ENCODE assay signal across 16 cellular contexts in the genomic region with DNA sequence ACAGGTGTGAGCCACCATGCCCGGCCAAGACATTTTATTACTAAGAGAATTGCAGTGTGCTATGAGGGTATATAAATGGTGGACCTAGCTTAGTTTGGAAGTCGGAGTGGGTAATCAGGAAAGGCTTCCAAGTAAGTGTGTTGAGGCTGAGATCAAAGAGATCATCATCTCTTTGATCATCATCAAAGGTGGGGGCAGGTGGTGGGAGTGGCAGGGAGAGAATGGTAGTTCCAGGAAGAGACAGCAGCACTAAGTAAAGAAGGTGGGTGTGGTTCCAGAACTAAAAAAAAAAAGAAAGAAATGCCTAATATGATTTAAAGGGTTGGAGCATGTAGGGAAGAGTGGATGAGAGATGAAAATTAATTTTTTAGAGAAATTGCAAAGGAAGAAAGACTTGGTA. TPM values are rescaled to one million over a fixed set of nuclear protein-coding genes. Genes with fewer than 3 reads are reported as not detected.
A peak's percentile ranks its signal among the peaks of the same experiment; 100 is the strongest.
DNase-seq lines count a peak whose midpoint lies in the region; ATAC-seq and TF ChIP-seq lines count a peak whose summit lies in the region.
"Had no signal": no experiment of that assay in that cellular context is flagged by ENCODE, and none has a peak within 500 bp of the region (broad histone marks: within the 10 kb centered on the region; RNA-seq: fewer than 3 reads in every experiment).

No MANE protein-coding gene starts in this region.

- no peaks in the 10 kb centered on the region for H3K4me1 ChIP-seq in trophoblast cell (ENCODE audit: control insufficient read depth in 1 of 2, insufficient read depth in 2 of 2, low read length in 2 of 2)
- H3K4me1 ChIP-seq: A549, BE2C had no signal

- H3K4me3 ChIP-seq in trophoblast cell (ENCODE audit: low read depth, low read length): no peak overlapping the region
- H3K4me3 ChIP-seq: A549 had no signal

- no peak overlapping the region for H2BK5ac ChIP-seq in trophoblast cell (ENCODE audit: low read depth, low read length, poor library complexity)

- no peak overlapping the region for H3K14ac ChIP-seq in trophoblast cell (ENCODE audit: low read length)

- H2BK12ac ChIP-seq in trophoblast cell (ENCODE audit: low read length): no peak overlapping the region

- peaks cover 41% of the 10 kb centered on the region for H3K4me1 Mint-ChIP-seq in activated CD8-positive, alpha-beta T cell treated with anti-CD3 and anti-CD28 coated beads, Interleukin-2, amount 10 ng/mL, durations not matched to agents 7 days and 5 days (ENCODE audit: low read depth)
- H3K4me1 Mint-ChIP-seq in activated CD8-positive, alpha-beta T cell treated with anti-CD3 and anti-CD28 coated beads for 36 hours (ENCODE audit: low read depth): peaks cover 12% of the 10 kb centered on the region

- H3K9ac ChIP-seq in trophoblast cell (ENCODE audit: low read length): no peak overlapping the region

- H2AFZ ChIP-seq in trophoblast cell (ENCODE audit: insufficient read depth, low read length, poor library complexity): no peak overlapping the region

- H3K27ac ChIP-seq in cingulate gyrus (ENCODE audit: low read depth, low read length): peak overlapping the region; percentile 66
- no peak overlapping the region for H3K27ac ChIP-seq in trophoblast cell (ENCODE audit: low read depth, low read length)
- H3K27ac ChIP-seq: A549, C4-2B had no signal

- no peak overlapping the region for H4K91ac ChIP-seq in trophoblast cell (ENCODE audit: low read depth, low read length)

- H3K4me3 Mint-ChIP-seq in activated CD8-positive, alpha-beta T cell treated with anti-CD3 and anti-CD28 coated beads, Interleukin-2, amount 10 ng/mL, durations not matched to agents 7 days and 5 days: no peak overlapping the region
- no peak overlapping the region for H3K4me3 Mint-ChIP-seq in activated CD8-positive, alpha-beta T cell treated with anti-CD3 and anti-CD28 coated beads for 36 hours
- H3K4me3 Mint-ChIP-seq: CD8-positive, alpha-beta T cell; HFFc6 had no signal

- no peak overlapping the region for H4K8ac ChIP-seq in trophoblast cell (ENCODE audit: low read depth, low read length)

- no peak overlapping the region for H3K23ac ChIP-seq in trophoblast cell (ENCODE audit: low read length)

- H3K27me3 Mint-ChIP-seq in activated CD8-positive, alpha-beta T cell treated with anti-CD3 and anti-CD28 coated beads, Interleukin-2, amount 10 ng/mL, durations not matched to agents 7 days and 5 days (ENCODE audit: low read depth): peaks cover 3% of the 10 kb centered on the region
- H3K27me3 Mint-ChIP-seq in activated CD8-positive, alpha-beta T cell treated with anti-CD3 and anti-CD28 coated beads for 36 hours: no peaks in the 10 kb centered on the region

- H3K27ac Mint-ChIP-seq in activated CD8-positive, alpha-beta T cell treated with anti-CD3 and anti-CD28 coated beads, Interleukin-2, amount 10 ng/mL, durations not matched to agents 7 days and 5 days: no peak overlapping the region
- no peak overlapping the region for H3K27ac Mint-ChIP-seq in activated CD8-positive, alpha-beta T cell treated with anti-CD3 and anti-CD28 coated beads for 36 hours
- H3K27ac Mint-ChIP-seq: CD8-positive, alpha-beta T cell; HFFc6 had no signal

- DNase-seq in activated CD8-positive, alpha-beta T cell treated with anti-CD3 and anti-CD28 coated beads, Interleukin-2, amount 10 ng/mL, durations not matched to agents 7 days and 5 days: peak; percentile 47
- no peak for DNase-seq in activated CD8-positive, alpha-beta T cell treated with anti-CD3 and anti-CD28 coated beads for 36 hours
- DNase-seq in SW480 (ENCODE audit: low spot score) (peak; percentile 96), trophoblast cell (no peak), GM19238 (ENCODE audit: insufficient read length, low spot score) (no peak)
- DNase-seq: BE2C; CD8-positive, alpha-beta T cell; COR-L47; GF-D8; HCEC 1CT; HFFc6 had no signal

- no peaks in the 10 kb centered on the region for H3K79me1 ChIP-seq in trophoblast cell (ENCODE audit: low read length)

- peaks cover 6% of the 10 kb centered on the region for H3K36me3 Mint-ChIP-seq in activated CD8-positive, alpha-beta T cell treated with anti-CD3 and anti-CD28 coated beads, Interleukin-2, amount 10 ng/mL, durations not matched to agents 7 days and 5 days (ENCODE audit: low read depth)
- no peaks in the 10 kb centered on the region for H3K36me3 Mint-ChIP-seq in activated CD8-positive, alpha-beta T cell treated with anti-CD3 and anti-CD28 coated beads for 36 hours (ENCODE audit: low read depth)
- H3K36me3 Mint-ChIP-seq: CD8-positive, alpha-beta T cell had no signal

- H4K12ac ChIP-seq in trophoblast cell (ENCODE audit: low read depth, low read length): no peak overlapping the region

- intact Hi-C loops in activated CD8-positive, alpha-beta T cell treated with anti-CD3 and anti-CD28 coated beads for 36 hours (cut with micrococcal nuclease): no loop called here

- CTCF ChIA-PET in activated CD8-positive, alpha-beta T cell treated with anti-CD3 and anti-CD28 coated beads, Interleukin-2, amount 10 ng/mL, durations not matched to agents 7 days and 5 days (lab: Charles Lee): interaction anchor here (0.8 to 1.5 kb wide), 3 partner anchors 15 to 44 kb away, joined by 3 to 5 read pairs (median 3); a partner anchor contains a TSS
- CTCF ChIA-PET in activated CD8-positive, alpha-beta T cell treated with anti-CD3 and anti-CD28 coated beads for 36 hours (lab: Charles Lee): interaction anchor here (1.4 kb wide), 1 partner anchor 15 kb away, joined by 3 read pairs; a partner anchor contains a TSS

- no peaks in the 10 kb centered on the region for H3K79me2 ChIP-seq in trophoblast cell (ENCODE audit: control insufficient read depth, insufficient read depth, low read length, poor library complexity)

- H3K9me3 ChIP-seq in trophoblast cell (ENCODE audit: insufficient read depth, low read depth, low read length): no peaks in the 10 kb centered on the region
- H3K9me3 ChIP-seq: A549, BE2C had no signal

- POLR2A ChIA-PET in activated CD8-positive, alpha-beta T cell treated with anti-CD3 and anti-CD28 coated beads, Interleukin-2, amount 10 ng/mL, durations not matched to agents 7 days and 5 days (lab: Charles Lee): no interaction called here
- POLR2A ChIA-PET in activated CD8-positive, alpha-beta T cell treated with anti-CD3 and anti-CD28 coated beads for 36 hours (lab: Charles Lee): no interaction called here

- no peak overlapping the region for H3K18ac ChIP-seq in trophoblast cell (ENCODE audit: low read length)

- H2AK5ac ChIP-seq in trophoblast cell (ENCODE audit: low read length): peak overlapping the region; percentile 32

- WGBS in trophoblast cell (ENCODE audit: extremely low coverage, insufficient coverage, insufficient read length): no CpG with 5 or more reads among the region's 2 CpGs

- H3K4ac ChIP-seq in trophoblast cell (ENCODE audit: low read depth, low read length): peak overlapping the region; percentile 76

- no peaks in the 10 kb centered on the region for H3K27me3 ChIP-seq in trophoblast cell (ENCODE audit: insufficient read depth, low read length)
- H3K27me3 ChIP-seq: BE2C had no signal

- H3K9me3 Mint-ChIP-seq in activated CD8-positive, alpha-beta T cell treated with anti-CD3 and anti-CD28 coated beads, Interleukin-2, amount 10 ng/mL, durations not matched to agents 7 days and 5 days (ENCODE audit: insufficient read depth): no peaks in the 10 kb centered on the region
- no peaks in the 10 kb centered on the region for H3K9me3 Mint-ChIP-seq in activated CD8-positive, alpha-beta T cell treated with anti-CD3 and anti-CD28 coated beads for 36 hours
- H3K9me3 Mint-ChIP-seq: CD8-positive, alpha-beta T cell; HFFc6 had no signal

- no peak for ATAC-seq in activated CD8-positive, alpha-beta T cell treated with anti-CD3 and anti-CD28 coated beads, Interleukin-2, amount 10 ng/mL, durations not matched to agents 7 days and 5 days
- no peak for ATAC-seq in activated CD8-positive, alpha-beta T cell treated with anti-CD3 and anti-CD28 coated beads for 36 hours
- no peak for ATAC-seq in GM19035 (IDR thresholded peaks at IDR 0.05; ENCODE audit: unreplicated experiment)
- ATAC-seq: A549; CD8-positive, alpha-beta T cell; HepG2 had no signal

- peaks cover 11 to 31% of the 10 kb centered on the region in 2 experiments for H3K36me3 ChIP-seq in trophoblast cell (ENCODE audit: control insufficient read depth in 1 of 2, insufficient read depth in 2 of 2, low read length in 2 of 2)

- H3K4me2 ChIP-seq in trophoblast cell (ENCODE audit: low read length): no peak overlapping the region
- H3K4me2 ChIP-seq: A549 had no signal

- no peak for TF ChIP-seq CTCF in activated CD8-positive, alpha-beta T cell treated with anti-CD3 and anti-CD28 coated beads for 36 hours (IDR thresholded peaks at IDR 0.05)

- no peak overlapping the region for H2BK120ac ChIP-seq in trophoblast cell (ENCODE audit: insufficient read depth, low read length, poor library complexity)

RNA-seq across cellular contexts. Expression of a gene that starts 14.7 kb away (rescaled TPM):
- 10 to 100 TPM; 11.4 to 12.6 TPM for total RNA-seq in activated CD8-positive, alpha-beta T cell treated with anti-CD3 and anti-CD28 coated beads, Interleukin-2, amount 10 ng/mL, durations not matched to agents 7 days and 5 days
- total RNA-seq in activated CD8-positive, alpha-beta T cell treated with anti-CD3 and anti-CD28 coated beads for 36 hours: 1 to 10 TPM; 1.1 to 2.7 TPM
- 46.9 and 48.0 TPM in 2 replicates for polyA plus RNA-seq in trophoblast cell (2013)

RNA-seq across cellular contexts. Expression of a gene that starts 48.1 kb away (rescaled TPM):
- 10 to 100 TPM; 40.4 to 43.1 TPM for total RNA-seq in activated CD8-positive, alpha-beta T cell treated with anti-CD3 and anti-CD28 coated beads, Interleukin-2, amount 10 ng/mL, durations not matched to agents 7 days and 5 days
- total RNA-seq in activated CD8-positive, alpha-beta T cell treated with anti-CD3 and anti-CD28 coated beads for 36 hours: 10 to 100 TPM; 18.0 to 22.3 TPM
- 65.5 and 68.0 TPM in 2 replicates for polyA plus RNA-seq in trophoblast cell (2013)

Comparison
In these comparisons a context has a peak if more than half of its experiments do, and no peak if none do; other contexts are left out.
1. DNase-seq: peak in activated CD8-positive, alpha-beta T cell treated with anti-CD3 and anti-CD28 coated beads, Interleukin-2, amount 10 ng/mL, durations not matched to agents 7 days and 5 days (single experiment) and SW480 (single experiment); none in activated CD8-positive, alpha-beta T cell treated with anti-CD3 and anti-CD28 coated beads for 36 hours (single experiment), trophoblast cell (0 of 2) and GM19238 (single experiment).